Comparison of ENCODE assay signal across 14 cellular contexts in genomic region chr2:197028230-197028629, GRCh38.
A peak's percentile ranks its signal among the peaks of the same experiment; 100 is the strongest.
DNase-seq lines count a peak whose midpoint lies in the region; ATAC-seq, FAIRE-seq and TF ChIP-seq lines count a peak whose summit lies in the region.
"Had no signal": no experiment of that assay in that cellular context is flagged by ENCODE, and none has a peak within 500 bp of the region (broad histone marks: within the 10 kb centered on the region; RNA-seq: fewer than 3 reads in every experiment).

No MANE protein-coding gene starts in this region.

- no peak overlapping the region for H3K27ac ChIP-seq in fibroblast of lung (ENCODE audit: insufficient read depth, low read length)
- H3K27ac ChIP-seq: BLaER1, uterus had no signal

- H3K4me3 ChIP-seq in fibroblast of lung (replicated peaks in 1 of 4; ENCODE audit: control extremely low read depth in 1 of 4, insufficient read depth in 1 of 4, low read depth in 3 of 4, low read length in 4 of 4): no peak overlapping the region
- H3K4me3 ChIP-seq: BLaER1, uterus had no signal

- H3K9me3 Mint-ChIP-seq in activated naive CD4-positive, alpha-beta T cell treated with anti-CD3 and anti-CD28 coated beads, Interleukin-2, amount 10 ng/mL, durations not matched to agents 7 days and 5 days: no peaks in the 10 kb centered on the region

- H3K9ac ChIP-seq in fibroblast of lung (ENCODE audit: insufficient read depth, low read length): no peak overlapping the region
- H3K9ac ChIP-seq: BLaER1 had no signal

- no peaks in the 10 kb centered on the region for H3K9me3 ChIP-seq in fibroblast of lung (ENCODE audit: control insufficient read depth, insufficient read depth, low read depth, low read length)
- H3K9me3 ChIP-seq: uterus had no signal

- FAIRE-seq in RCC 7860 (lab: Jason Lieb, UNC): no peak
- FAIRE-seq: colon had no signal

- CTCF ChIA-PET in activated naive CD4-positive, alpha-beta T cell treated with anti-CD3 and anti-CD28 coated beads, Interleukin-2, amount 10 ng/mL, durations not matched to agents 7 days and 5 days (lab: Charles Lee): interaction anchor here (0.9 to 1.2 kb wide), 2 partner anchors 9 to 11 kb away, joined by 4 to 5 read pairs; no protein-coding TSS in a partner anchor

- no peaks in the 10 kb centered on the region for H3K36me3 ChIP-seq in fibroblast of lung (ENCODE audit: control insufficient read depth, insufficient read depth, low read length)
- H3K36me3 ChIP-seq: BLaER1, uterus had no signal

- H3K27me3 ChIP-seq in fibroblast of lung (ENCODE audit: control insufficient read depth, insufficient read depth, low read length): no peaks in the 10 kb centered on the region
- H3K27me3 ChIP-seq: BLaER1, uterus had no signal

- H3K27ac Mint-ChIP-seq in activated naive CD4-positive, alpha-beta T cell treated with anti-CD3 and anti-CD28 coated beads, Interleukin-2, amount 10 ng/mL, durations not matched to agents 7 days and 5 days: peak overlapping the region; percentile 82

- no peak overlapping the region for H3K4me2 ChIP-seq in fibroblast of lung (ENCODE audit: extremely low read depth, insufficient read depth, low read length)
- H3K4me2 ChIP-seq: BLaER1 had no signal

- in situ Hi-C loops in KBM-7 (cut with MboI; ENCODE audit: low pct_unique_long_range_greater_than_20kb, low sequenced_read_pairs): no loop called here

- peaks cover 37% of the 10 kb centered on the region for H3K4me1 Mint-ChIP-seq in activated naive CD4-positive, alpha-beta T cell treated with anti-CD3 and anti-CD28 coated beads, Interleukin-2, amount 10 ng/mL, durations not matched to agents 7 days and 5 days

- peaks cover 78% of the 10 kb centered on the region for H3K36me3 Mint-ChIP-seq in activated naive CD4-positive, alpha-beta T cell treated with anti-CD3 and anti-CD28 coated beads, Interleukin-2, amount 10 ng/mL, durations not matched to agents 7 days and 5 days

- H3K4me3 Mint-ChIP-seq in activated naive CD4-positive, alpha-beta T cell treated with anti-CD3 and anti-CD28 coated beads, Interleukin-2, amount 10 ng/mL, durations not matched to agents 7 days and 5 days: no peak overlapping the region

- no peak for TF ChIP-seq CTCF in fibroblast of lung (conservative IDR thresholded peaks at IDR 0.05 in 1 of 2, IDR thresholded peaks at IDR 0.05 in 1 of 2; ENCODE audit: low read depth in 1 of 2, low read length in 2 of 2)

- no peak for ATAC-seq in GM21360 (IDR thresholded peaks at IDR 0.05; ENCODE audit: unreplicated experiment)

- no peaks in the 10 kb centered on the region for H3K27me3 Mint-ChIP-seq in activated naive CD4-positive, alpha-beta T cell treated with anti-CD3 and anti-CD28 coated beads, Interleukin-2, amount 10 ng/mL, durations not matched to agents 7 days and 5 days

- H4K20me1 ChIP-seq in fibroblast of lung (ENCODE audit: control insufficient read depth, extremely low read depth, insufficient read depth, low read length): no peaks in the 10 kb centered on the region
- H4K20me1 ChIP-seq: BLaER1 had no signal

- no peak for DNase-seq in activated naive CD4-positive, alpha-beta T cell treated with anti-CD3 and anti-CD28 coated beads, Interleukin-2, amount 10 ng/mL, durations not matched to agents 7 days and 5 days
- no peak for DNase-seq in activated naive CD4-positive, alpha-beta T cell (lab: John Stamatoyannopoulos, UW)
- DNase-seq in RCC 7860 (ENCODE audit: low spot score) (peak; percentile 93), fibroblast of lung (ENCODE audit: low read depth in 2 of 2) (peak; percentile 75 to 88), smooth muscle cell of the brain vasculature (ENCODE audit: low read depth, low spot score) (peak; percentile 28), amniotic stem cell (lab: John Stamatoyannopoulos, UW) (no peak), KBM-7 (no peak)
- DNase-seq: activated CD4-positive, alpha-beta T cell treated with anti-CD3 and anti-CD28 coated beads, Interleukin-2, amount 50 U/mL, for 4 hours; NCI-H187 treated with DMSO at 0.1 percent for 48 hours; SHP77; uterus had no signal

- no peaks in the 10 kb centered on the region for H3K4me1 ChIP-seq in fibroblast of lung (ENCODE audit: control insufficient read depth, extremely low read depth, insufficient read depth, low read length)
- H3K4me1 ChIP-seq: BLaER1, uterus had no signal

- no peak overlapping the region for H2AFZ ChIP-seq in fibroblast of lung (ENCODE audit: low read length)

- H3K79me2 ChIP-seq in fibroblast of lung (ENCODE audit: control insufficient read depth, insufficient read depth, low read length): no peaks in the 10 kb centered on the region

Comparison
In these comparisons a context has a peak if more than half of its experiments do, and no peak if none do; other contexts are left out.
1. DNase-seq: peak in RCC 7860 (single experiment), fibroblast of lung (2 of 2) and smooth muscle cell of the brain vasculature (single experiment); none in activated naive CD4-positive, alpha-beta T cell treated with anti-CD3 and anti-CD28 coated beads, Interleukin-2, amount 10 ng/mL, durations not matched to agents 7 days and 5 days (single experiment), activated naive CD4-positive, alpha-beta T cell (0 of 4), amniotic stem cell (single experiment) and KBM-7 (single experiment).